In the genomic region with DNA sequence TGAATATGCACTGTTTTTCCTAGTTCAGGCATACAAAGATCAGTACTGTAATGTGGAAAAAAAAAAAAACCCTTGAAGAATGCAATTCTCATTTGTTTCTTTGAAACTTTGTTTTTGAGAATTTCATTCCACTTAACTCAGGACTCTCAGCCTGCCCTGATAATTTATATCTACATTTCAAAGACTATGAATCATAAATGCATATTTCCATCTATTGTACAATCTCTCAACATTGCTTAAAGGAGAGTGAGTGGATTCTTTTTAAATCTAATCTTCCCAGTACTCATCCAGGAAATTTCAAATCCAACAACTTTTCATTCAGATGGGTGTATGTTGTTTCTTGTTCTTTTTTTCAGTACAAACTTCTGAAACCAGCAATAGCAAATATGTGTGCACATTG, we compare ENCODE assay signal across 25 cellular contexts.
A peak's percentile ranks its signal among the peaks of the same experiment; 100 is the strongest.
DNase-seq lines count a peak whose midpoint lies in the region; ATAC-seq and TF ChIP-seq lines count a peak whose summit lies in the region.
"Had no signal": no experiment of that assay in that cellular context is flagged by ENCODE, and none has a peak within 500 bp of the region (broad histone marks: within the 10 kb centered on the region; RNA-seq: fewer than 3 reads in every experiment).

No MANE protein-coding gene starts in this region.

- H3K27me3 Mint-ChIP-seq in HFFc6 (ENCODE audit: insufficient read depth), result no peaks in the 10 kb centered on the region
- peaks cover 3 to 8% of the 10 kb centered on the region in 2 donors for H3K27me3 Mint-ChIP-seq in natural killer cell treated with Interleukin-12 subunit alpha and Interleukin-12 subunit beta and Interleukin-15 and Interleukin-18, amount 100 ng/mL, for 72 hours
- H3K27me3 Mint-ChIP-seq: activated CD4-positive, alpha-beta T cell treated with anti-CD3 and anti-CD28 coated beads, Interleukin-2, amount 10 ng/mL, durations not matched to agents 7 days and 5 days; brain; CD4-positive, CD25-positive, alpha-beta regulatory T cell had no signal

- no peaks in the 10 kb centered on the region; the same call in 1 of the 2 replicates for H3K36me3 Mint-ChIP-seq in HFFc6 (ENCODE audit: low read depth)
- H3K36me3 Mint-ChIP-seq in natural killer cell treated with Interleukin-12 subunit alpha and Interleukin-12 subunit beta and Interleukin-15 and Interleukin-18, amount 100 ng/mL, for 72 hours, result peaks cover 2% of the 10 kb centered on the region
- H3K36me3 Mint-ChIP-seq: brain; CD4-positive, CD25-positive, alpha-beta regulatory T cell; naive thymus-derived CD8-positive, alpha-beta T cell; stimulated activated effector memory CD8-positive, alpha-beta T cell treated with anti-CD3 and anti-CD28 coated beads, Interleukin-12 subunit alpha, Interleukin-12 subunit beta, amount 100 ng/mL, for 72 hours had no signal

- no peak for ATAC-seq in natural killer cell treated with Interleukin-12 subunit alpha and Interleukin-12 subunit beta and Interleukin-15 and Interleukin-18, amount 100 ng/mL, for 72 hours
- ATAC-seq: esophagus mucosa; naive thymus-derived CD8-positive, alpha-beta T cell; right cardiac atrium; stimulated activated effector memory CD8-positive, alpha-beta T cell treated with anti-CD3 and anti-CD28 coated beads, Interleukin-12 subunit alpha, Interleukin-12 subunit beta, amount 100 ng/mL, for 72 hours; upper lobe of right lung had no signal

- peaks cover 19% of the 10 kb centered on the region for H3K4me1 Mint-ChIP-seq in HFFc6 (ENCODE audit: low read depth)
- H3K4me1 Mint-ChIP-seq in natural killer cell treated with Interleukin-12 subunit alpha and Interleukin-12 subunit beta and Interleukin-15 and Interleukin-18, amount 100 ng/mL, for 72 hours (ENCODE audit: low read depth in 2 of 2), result peaks cover 0 to 7% of the 10 kb centered on the region in 2 donors
- H3K4me1 Mint-ChIP-seq: activated CD4-positive, alpha-beta T cell treated with anti-CD3 and anti-CD28 coated beads, Interleukin-2, amount 10 ng/mL, durations not matched to agents 7 days and 5 days; CD4-positive, CD25-positive, alpha-beta regulatory T cell; naive thymus-derived CD8-positive, alpha-beta T cell had no signal

- no peak overlapping the region for H3K4me3 ChIP-seq in cardiac fibroblast (replicated peaks in 1 of 2; ENCODE audit: low read depth in 2 of 2, low read length in 2 of 2)
- H3K4me3 ChIP-seq: Peyer's patch, upper lobe of right lung had no signal

- peak overlapping the region; percentile 0; the same call in 1 of the 2 replicates for H3K27ac Mint-ChIP-seq in HFFc6
- H3K27ac Mint-ChIP-seq in natural killer cell treated with Interleukin-12 subunit alpha and Interleukin-12 subunit beta and Interleukin-15 and Interleukin-18, amount 100 ng/mL, for 72 hours, result no peak overlapping the region
- H3K27ac Mint-ChIP-seq: activated CD4-positive, alpha-beta T cell treated with anti-CD3 and anti-CD28 coated beads, Interleukin-2, amount 10 ng/mL, durations not matched to agents 7 days and 5 days; CD4-positive, CD25-positive, alpha-beta regulatory T cell; naive thymus-derived CD8-positive, alpha-beta T cell; stimulated activated effector memory CD8-positive, alpha-beta T cell treated with anti-CD3 and anti-CD28 coated beads, Interleukin-12 subunit alpha, Interleukin-12 subunit beta, amount 100 ng/mL, for 72 hours had no signal

- TF ChIP-seq CTCF in HFFc6 (IDR thresholded peaks at IDR 0.05) (no peak), cardiac fibroblast (IDR thresholded peaks at IDR 0.05; ENCODE audit: low read depth, low read length) (no peak)

- intact Hi-C loops in posterior cingulate gyrus (cut with DNase I), result no loop called here

- no peaks in the 10 kb centered on the region for H3K9me3 Mint-ChIP-seq in HFFc6
- peaks cover 7% of the 10 kb centered on the region for H3K9me3 Mint-ChIP-seq in natural killer cell treated with Interleukin-12 subunit alpha and Interleukin-12 subunit beta and Interleukin-15 and Interleukin-18, amount 100 ng/mL, for 72 hours

- no peak overlapping the region for H3K4me3 Mint-ChIP-seq in HFFc6
- no peak overlapping the region for H3K4me3 Mint-ChIP-seq in natural killer cell treated with Interleukin-12 subunit alpha and Interleukin-12 subunit beta and Interleukin-15 and Interleukin-18, amount 100 ng/mL, for 72 hours
- H3K4me3 Mint-ChIP-seq: activated CD4-positive, alpha-beta T cell treated with anti-CD3 and anti-CD28 coated beads, Interleukin-2, amount 10 ng/mL, durations not matched to agents 7 days and 5 days; brain; CD4-positive, CD25-positive, alpha-beta regulatory T cell; naive thymus-derived CD8-positive, alpha-beta T cell; stimulated activated effector memory CD8-positive, alpha-beta T cell treated with anti-CD3 and anti-CD28 coated beads, Interleukin-12 subunit alpha, Interleukin-12 subunit beta, amount 100 ng/mL, for 72 hours had no signal

- DNase-seq in HFFc6 (no peak), cardiac fibroblast (ENCODE audit: low read depth in 2 of 2) (peak; percentile 37 to 75), foreskin melanocyte (peak; percentile 68), NCI-H2227 (lab: John Stamatoyannopoulos, UW; ENCODE audit: unreplicated experiment) (no peak), posterior cingulate gyrus (no peak), NCI-H345 (lab: John Stamatoyannopoulos, UW) (no peak)
- no peak for DNase-seq in natural killer cell treated with Interleukin-12 subunit alpha and Interleukin-12 subunit beta and Interleukin-15 and Interleukin-18, amount 100 ng/mL, for 72 hours (ENCODE audit: low spot score)
- DNase-seq: activated CD4-positive, alpha-beta T cell treated with anti-CD3 and anti-CD28 coated beads, Interleukin-2, amount 10 ng/mL, durations not matched to agents 7 days and 5 days; activated naive CD4-positive, alpha-beta T cell; activated T-cell treated with anti-CD3 and anti-CD28 coated beads, Interleukin-2, amount 50 U/mL, for 48 hours; CD4-positive, CD25-positive, alpha-beta regulatory T cell; effector memory CD4-positive, alpha-beta T cell; glutamatergic neuron; kidney; naive thymus-derived CD8-positive, alpha-beta T cell; NCI-H1105; NCI-H187 treated with DMSO at 0.1 percent for 48 hours; Peyer's patch; right cardiac atrium; SHP77 treated with DMSO at 0.1 percent for 48 hours; stimulated activated CD4-positive, alpha-beta T cell treated with anti-CD3 and anti-CD28 coated beads, Interleukin-4, amount 100 ng/mL, for 24 hours; upper lobe of right lung had no signal

Comparison
In these comparisons a context has a peak if more than half of its experiments do, and no peak if none do; other contexts are left out.
1. DNase-seq: peak in cardiac fibroblast (2 of 2) and foreskin melanocyte (single experiment); none in HFFc6 (single experiment), NCI-H2227 (single experiment), natural killer cell treated with Interleukin-12 subunit alpha and Interleukin-12 subunit beta and Interleukin-15 and Interleukin-18, amount 100 ng/mL, for 72 hours (single experiment), posterior cingulate gyrus (0 of 10) and NCI-H345 (single experiment).